In the genomic region with DNA sequence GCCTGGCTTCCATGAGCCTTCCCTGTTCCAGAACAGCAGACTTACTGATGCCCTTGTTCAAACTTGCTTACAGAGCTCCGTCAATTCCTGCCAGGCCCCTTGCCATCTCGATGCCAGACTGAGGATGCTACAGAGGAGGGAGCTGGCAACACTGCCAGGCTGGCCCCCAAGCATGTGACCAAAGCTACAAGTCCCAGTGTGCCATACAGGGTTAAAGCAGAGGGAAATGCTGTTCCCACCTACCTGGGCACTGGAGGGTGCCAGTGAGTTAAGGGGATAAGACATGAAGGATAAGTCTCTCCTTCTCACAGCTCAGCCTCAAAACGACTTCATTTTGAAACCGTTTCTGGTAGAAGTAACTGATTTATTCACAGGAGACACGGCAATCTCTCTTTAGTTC, we compare ENCODE assay signal across 2 cellular contexts.
TF ChIP-seq lines count a peak whose summit lies in the region.

No MANE protein-coding gene starts in this region.

TF ChIP-seq in WTC11, 78 proteins besides CTCF, POLR2A, EP300 and RAD21:
- TF ChIP-seq IRF2 (CRISPR knock-in tag; IDR thresholded peaks at IDR 0.05; ENCODE audit: borderline replicate concordance, low read depth) (no peak), ZNF671 (CRISPR knock-in tag; IDR thresholded peaks at IDR 0.05) (no peak)
- TF ChIP-seq, protein P1, sequence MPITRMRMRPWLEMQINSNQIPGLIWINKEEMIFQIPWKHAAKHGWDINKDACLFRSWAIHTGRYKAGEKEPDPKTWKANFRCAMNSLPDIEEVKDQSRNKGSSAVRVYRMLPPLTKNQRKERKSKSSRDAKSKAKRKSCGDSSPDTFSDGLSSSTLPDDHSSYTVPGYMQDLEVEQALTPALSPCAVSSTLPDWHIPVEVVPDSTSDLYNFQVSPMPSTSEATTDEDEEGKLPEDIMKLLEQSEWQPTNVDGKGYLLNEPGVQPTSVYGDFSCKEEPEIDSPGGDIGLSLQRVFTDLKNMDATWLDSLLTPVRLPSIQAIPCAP (CRISPR knock-in tag; IDR thresholded peaks at IDR 0.05) = no peak
- TF ChIP-seq, protein P2, sequence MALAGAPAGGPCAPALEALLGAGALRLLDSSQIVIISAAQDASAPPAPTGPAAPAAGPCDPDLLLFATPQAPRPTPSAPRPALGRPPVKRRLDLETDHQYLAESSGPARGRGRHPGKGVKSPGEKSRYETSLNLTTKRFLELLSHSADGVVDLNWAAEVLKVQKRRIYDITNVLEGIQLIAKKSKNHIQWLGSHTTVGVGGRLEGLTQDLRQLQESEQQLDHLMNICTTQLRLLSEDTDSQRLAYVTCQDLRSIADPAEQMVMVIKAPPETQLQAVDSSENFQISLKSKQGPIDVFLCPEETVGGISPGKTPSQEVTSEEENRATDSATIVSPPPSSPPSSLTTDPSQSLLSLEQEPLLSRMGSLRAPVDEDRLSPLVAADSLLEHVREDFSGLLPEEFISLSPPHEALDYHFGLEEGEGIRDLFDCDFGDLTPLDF (CRISPR knock-in tag; IDR thresholded peaks at IDR 0.05) = no peak

TF ChIP-seq in neural cell, 6 proteins besides CTCF, POLR2A, EP300 and RAD21:
- TF ChIP-seq POLR2AphosphoS5 (IDR thresholded peaks at IDR 0.05) = no peak
- TF ChIP-seq, protein P3, sequence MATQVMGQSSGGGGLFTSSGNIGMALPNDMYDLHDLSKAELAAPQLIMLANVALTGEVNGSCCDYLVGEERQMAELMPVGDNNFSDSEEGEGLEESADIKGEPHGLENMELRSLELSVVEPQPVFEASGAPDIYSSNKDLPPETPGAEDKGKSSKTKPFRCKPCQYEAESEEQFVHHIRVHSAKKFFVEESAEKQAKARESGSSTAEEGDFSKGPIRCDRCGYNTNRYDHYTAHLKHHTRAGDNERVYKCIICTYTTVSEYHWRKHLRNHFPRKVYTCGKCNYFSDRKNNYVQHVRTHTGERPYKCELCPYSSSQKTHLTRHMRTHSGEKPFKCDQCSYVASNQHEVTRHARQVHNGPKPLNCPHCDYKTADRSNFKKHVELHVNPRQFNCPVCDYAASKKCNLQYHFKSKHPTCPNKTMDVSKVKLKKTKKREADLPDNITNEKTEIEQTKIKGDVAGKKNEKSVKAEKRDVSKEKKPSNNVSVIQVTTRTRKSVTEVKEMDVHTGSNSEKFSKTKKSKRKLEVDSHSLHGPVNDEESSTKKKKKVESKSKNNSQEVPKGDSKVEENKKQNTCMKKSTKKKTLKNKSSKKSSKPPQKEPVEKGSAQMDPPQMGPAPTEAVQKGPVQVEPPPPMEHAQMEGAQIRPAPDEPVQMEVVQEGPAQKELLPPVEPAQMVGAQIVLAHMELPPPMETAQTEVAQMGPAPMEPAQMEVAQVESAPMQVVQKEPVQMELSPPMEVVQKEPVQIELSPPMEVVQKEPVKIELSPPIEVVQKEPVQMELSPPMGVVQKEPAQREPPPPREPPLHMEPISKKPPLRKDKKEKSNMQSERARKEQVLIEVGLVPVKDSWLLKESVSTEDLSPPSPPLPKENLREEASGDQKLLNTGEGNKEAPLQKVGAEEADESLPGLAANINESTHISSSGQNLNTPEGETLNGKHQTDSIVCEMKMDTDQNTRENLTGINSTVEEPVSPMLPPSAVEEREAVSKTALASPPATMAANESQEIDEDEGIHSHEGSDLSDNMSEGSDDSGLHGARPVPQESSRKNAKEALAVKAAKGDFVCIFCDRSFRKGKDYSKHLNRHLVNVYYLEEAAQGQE (IDR thresholded peaks at IDR 0.05; ENCODE audit: borderline replicate concordance) = no peak
- no peak for TF ChIP-seq SMC3 (conservative IDR thresholded peaks at IDR 0.05; ENCODE audit: poor library complexity)
- no peak for TF ChIP-seq EZH2 (IDR thresholded peaks at IDR 0.05; ENCODE audit: borderline replicate concordance, insufficient read depth, low read length, poor library complexity, severe bottlenecking)
- no peak for TF ChIP-seq MXI1 (conservative IDR thresholded peaks at IDR 0.05; ENCODE audit: poor library complexity, severe bottlenecking)
- TF ChIP-seq TAF1 (IDR thresholded peaks at IDR 0.05; ENCODE audit: low read depth) = no peak
